ENCODE assay signal across 25 cellular contexts in genomic region chr19:13137290-13137794, GRCh38. TPM values are rescaled to one million over a fixed set of nuclear protein-coding genes. Genes with fewer than 3 reads are reported as not detected.
DNase-seq lines count a peak whose midpoint lies in the region; ATAC-seq, FAIRE-seq and TF ChIP-seq lines count a peak whose summit lies in the region.
"Had no signal": no experiment of that assay in that cellular context is flagged by ENCODE, and none has a peak within 500 bp of the region (broad histone marks: within the 10 kb centered on the region; RNA-seq: fewer than 3 reads in every experiment).

No MANE protein-coding gene starts in this region.

- H3K4me1 ChIP-seq in HepG2 (ENCODE audit: insufficient read depth, low read length) = no peaks in the 10 kb centered on the region
- H3K4me1 ChIP-seq in right lobe of liver = no peaks in the 10 kb centered on the region
- peaks cover 7% of the 10 kb centered on the region for H3K4me1 ChIP-seq in astrocyte (ENCODE audit: insufficient read depth, low read length)
- no peaks in the 10 kb centered on the region for H3K4me1 ChIP-seq in BE2C

- H3K27ac ChIP-seq in HepG2 (ENCODE audit: extremely low read length, insufficient read depth, low read length) = no peak overlapping the region
- H3K27ac ChIP-seq in right lobe of liver = no peak overlapping the region
- no peak overlapping the region for H3K27ac ChIP-seq in astrocyte (ENCODE audit: low read depth, low read length)
- H3K27ac ChIP-seq: A549, C4-2B, GM23248 had no signal

- no peak for DNase-seq in HepG2 (ENCODE audit: low spot score)
- DNase-seq in right lobe of liver = no peak
- no peak for DNase-seq in astrocyte (ENCODE audit: low read depth)
- no peak for DNase-seq in nephron progenitor cell
- DNase-seq in activated effector memory CD4-positive, alpha-beta T cell treated with Interleukin-2 at 50 U/mL for 16 hours = no peak
- DNase-seq in cerebellar cortex (ENCODE audit: low spot score) = no peak
- DNase-seq in BE2C = no peak
- DNase-seq: 8988T; ACHN; AML-193; CD4-positive, CD25-positive, alpha-beta regulatory T cell; CD8-positive, alpha-beta T cell; DMS 273 treated with DMSO at 0.1 percent for 48 hours; DMS79; EL; GDM1; GM23248; H7; HCEC 1CT had no signal

- H3K9me3 Mint-ChIP-seq in astrocyte (ENCODE audit: unreplicated experiment) (no peaks in the 10 kb centered on the region), nephron progenitor cell (no peaks in the 10 kb centered on the region)
- H3K9me3 Mint-ChIP-seq: CD4-positive, CD25-positive, alpha-beta regulatory T cell; CD8-positive, alpha-beta T cell had no signal

- H3K27me3 Mint-ChIP-seq in astrocyte (ENCODE audit: low read depth, unreplicated experiment) (no peaks in the 10 kb centered on the region), nephron progenitor cell (ENCODE audit: low read depth, poor library complexity) (no peaks in the 10 kb centered on the region)
- H3K27me3 Mint-ChIP-seq: CD4-positive, CD25-positive, alpha-beta regulatory T cell had no signal

- TF ChIP-seq EP300 in HepG2 (IDR thresholded peaks at IDR 0.05; ENCODE audit: low read depth in 2 of 2, low read length in 2 of 2) (no peak), HepG2 (CRISPR knock-in tag; IDR thresholded peaks at IDR 0.05; ENCODE audit: borderline replicate concordance) (no peak)

- H3K36me3 Mint-ChIP-seq in astrocyte (ENCODE audit: low read depth, unreplicated experiment) (peaks cover 20% of the 10 kb centered on the region), nephron progenitor cell (ENCODE audit: low read depth) (peaks cover 39% of the 10 kb centered on the region)

- no peak for TF ChIP-seq POLR2A in HepG2 (IDR thresholded peaks at IDR 0.05; ENCODE audit: insufficient read depth in 1 of 2, low read depth in 2 of 2, low read length in 2 of 2)
- TF ChIP-seq POLR2A in right lobe of liver (IDR thresholded peaks at IDR 0.05) = no peak

- no TSS peak for BruUV-seq in HepG2 (replicated peaks; lab: Mats Ljungman, UMichigan)

- H4K20me1 ChIP-seq in HepG2 (ENCODE audit: insufficient read depth, low read length) = no peaks in the 10 kb centered on the region
- peaks cover 55% of the 10 kb centered on the region for H4K20me1 ChIP-seq in astrocyte (ENCODE audit: insufficient read depth, low read length)

- H3K79me2 ChIP-seq in HepG2 (ENCODE audit: insufficient read depth, low read length) (peaks cover 15% of the 10 kb centered on the region), astrocyte (ENCODE audit: insufficient read depth, low read length) (peaks cover 57% of the 10 kb centered on the region)

- H3K4me3 Mint-ChIP-seq in astrocyte (ENCODE audit: unreplicated experiment) (peak overlapping the region; percentile 17), nephron progenitor cell (no peak overlapping the region)
- H3K4me3 Mint-ChIP-seq: CD4-positive, CD25-positive, alpha-beta regulatory T cell; CD8-positive, alpha-beta T cell had no signal

- H3K27ac Mint-ChIP-seq in astrocyte (ENCODE audit: unreplicated experiment) (peak overlapping the region; percentile 51), nephron progenitor cell (peak overlapping the region; percentile 68)
- H3K27ac Mint-ChIP-seq: CD4-positive, CD25-positive, alpha-beta regulatory T cell; CD8-positive, alpha-beta T cell had no signal

- ATAC-seq in HepG2 (no peak), right lobe of liver (no peak)
- ATAC-seq: A549; CD8-positive, alpha-beta T cell; GM12878 had no signal

- H3K9ac ChIP-seq in HepG2 (ENCODE audit: insufficient read depth, low read depth, low read length) (no peak overlapping the region), astrocyte (ENCODE audit: low read length) (no peak overlapping the region)
- H3K9ac ChIP-seq: GM23248 had no signal

- POLR2A ChIA-PET in HepG2 (lab: Yijun Ruan, JAX) = no interaction called here

- H3K4me2 ChIP-seq in HepG2 (ENCODE audit: low read depth, low read length) = no peak overlapping the region
- no peak overlapping the region for H3K4me2 ChIP-seq in astrocyte (ENCODE audit: low read length)
- H3K4me2 ChIP-seq: A549 had no signal

- peaks cover 11% of the 10 kb centered on the region for H3K4me1 Mint-ChIP-seq in astrocyte (ENCODE audit: low read depth, unreplicated experiment)
- peaks cover 11% of the 10 kb centered on the region for H3K4me1 Mint-ChIP-seq in nephron progenitor cell

- CTCF ChIA-PET in HepG2 (lab: Yijun Ruan, JAX; ENCODE audit: low intra/inter-chr PET ratio, low total read pairs) = no interaction called here

- TF ChIP-seq CTCF in HepG2 (CRISPR knock-in tag; IDR thresholded peaks at IDR 0.05) (no peak), right lobe of liver (IDR thresholded peaks at IDR 0.05) (no peak), astrocyte (IDR thresholded peaks at IDR 0.05; ENCODE audit: insufficient read depth, low read depth, low read length) (no peak), nephron progenitor cell (IDR thresholded peaks at IDR 0.05) (no peak), BE2C (IDR thresholded peaks at IDR 0.05; ENCODE audit: low read depth, low read length) (no peak)

- no peak for FAIRE-seq in HepG2 (lab: Jason Lieb, UNC)
- no peak for FAIRE-seq in astrocyte (lab: Jason Lieb, UNC)
- FAIRE-seq: A549, D721Med, GM12878, GM19239, H1 had no signal

- H3K36me3 ChIP-seq in HepG2 (replicated peaks in 1 of 2; ENCODE audit: control insufficient read depth in 1 of 2, insufficient read depth in 2 of 2, low read length in 2 of 2) (peaks cover 26 to 60% of the 10 kb centered on the region in 2 experiments; a peak in 4 of 5 replicates), right lobe of liver (peaks cover 0 to 22% (median 5%) of the 10 kb centered on the region in 4 donors), astrocyte (ENCODE audit: insufficient read depth, low read length) (peaks cover 6% of the 10 kb centered on the region), BE2C (peaks cover 49% of the 10 kb centered on the region)

- intact Hi-C loops in HepG2 (cut with micrococcal nuclease; ENCODE audit: unreplicated experiment) = no loop called here
- intact Hi-C loops in right lobe of liver (cut with DNase I) = no loop called here

- no peak overlapping the region for H3K4me3 ChIP-seq in HepG2 (replicated peaks in 1 of 3; ENCODE audit: insufficient read depth in 1 of 3, low read depth in 2 of 3, low read length in 3 of 3)
- H3K4me3 ChIP-seq in right lobe of liver = no peak overlapping the region
- H3K4me3 ChIP-seq in astrocyte (ENCODE audit: insufficient read depth, low read depth, low read length) = no peak overlapping the region
- no peak overlapping the region for H3K4me3 ChIP-seq in BE2C (ENCODE audit: low read depth, low read length)
- H3K4me3 ChIP-seq: A549, GM12878, GM23248 had no signal

- H3K27me3 ChIP-seq in HepG2 (ENCODE audit: control insufficient read depth in 1 of 2, insufficient read depth in 2 of 2, low read length in 2 of 2) (no peaks in the 10 kb centered on the region), right lobe of liver (no peaks in the 10 kb centered on the region), astrocyte (ENCODE audit: insufficient read depth, low read length) (no peaks in the 10 kb centered on the region), BE2C (no peaks in the 10 kb centered on the region)

- in situ Hi-C loops in HepG2 (cut with HindIII; ENCODE audit: extremely low pct_ligation_motif_present, low pct_unique_long_range_greater_than_20kb) = no loop called here

- 98% methylated on average over 21 of the region's 28 CpGs for WGBS in HepG2 (ENCODE audit: low lambda C conversion rate)
- WGBS in right lobe of liver (ENCODE audit: insufficient coverage, low coverage, low lambda C conversion rate, missing lambda C conversion rate) = 40% methylated on average over 1 of the region's 28 CpGs

- no peak for TF ChIP-seq RAD21 in HepG2 (CRISPR knock-in tag; IDR thresholded peaks at IDR 0.05)

- H3K9me3 ChIP-seq in HepG2 (ENCODE audit: low read length) = no peaks in the 10 kb centered on the region
- H3K9me3 ChIP-seq in right lobe of liver = no peaks in the 10 kb centered on the region
- no peaks in the 10 kb centered on the region for H3K9me3 ChIP-seq in astrocyte (ENCODE audit: insufficient read depth, low read depth, low read length)
- H3K9me3 ChIP-seq in BE2C = no peaks in the 10 kb centered on the region; the same call in 1 of the 2 replicates
- H3K9me3 ChIP-seq: A549 had no signal

- H2AFZ ChIP-seq in HepG2 (ENCODE audit: low read length) (no peak overlapping the region), astrocyte (ENCODE audit: low read depth, low read length) (no peak overlapping the region)
- H2AFZ ChIP-seq: GM23248 had no signal

RNA-seq across cellular contexts. Expression of gene STX10, which starts 12.8 kb away (rescaled TPM):
- total RNA-seq in HepG2 (2016; rRNA removed; fragmentation: Illumina TruSeq; extraction: Trizol) (36.8 and 47.9 TPM in 2 replicates), right lobe of liver (10 to 100 TPM; 18.2 to 41.5 (median 23.4) TPM), astrocyte (39.7 and 39.8 TPM in 2 replicates)
- 56.0 and 67.5 TPM in 2 replicates for total RNA-seq in HepG2 (2016; cell fraction: cytosol; rRNA removed; fragmentation: Illumina TruSeq; extraction: Trizol; ENCODE audit: low read depth)
- 33.4 and 50.3 TPM in 2 replicates for total RNA-seq in HepG2 (2016; cell fraction: insoluble cytoplasmic fraction; rRNA removed; fragmentation: Illumina TruSeq; extraction: Trizol)
- 78.5 and 90.1 TPM in 2 replicates for total RNA-seq in HepG2 (2016; cell fraction: membrane; rRNA removed; fragmentation: Illumina TruSeq; extraction: Trizol)
- 27.2 and 35.2 TPM in 2 replicates for total RNA-seq in HepG2 (2016; cell fraction: nucleus; rRNA removed; fragmentation: Illumina TruSeq; extraction: Trizol)
- polyA plus RNA-seq in HepG2 (2011; rRNA removed) = 66.4 and 85.5 TPM in 2 replicates
- 58.0 and 78.9 TPM in 2 replicates for polyA plus RNA-seq in HepG2 (2011; cell fraction: cytosol; rRNA removed)
- polyA plus RNA-seq in HepG2 (2011; cell fraction: nucleus; rRNA removed) = 198 and 219 TPM in 2 replicates
- polyA plus RNA-seq in HepG2 (2012) = 28.8 and 43.3 TPM in 2 replicates
- polyA plus RNA-seq in HepG2 (2016; cell fraction: cytosol; fragmentation: Illumina TruSeq; extraction: Trizol; ENCODE audit: low read depth) = 79.7 and 89.7 TPM in 2 replicates
- 39.4 and 44.9 TPM in 2 replicates for polyA plus RNA-seq in HepG2 (2016; cell fraction: insoluble cytoplasmic fraction; fragmentation: Illumina TruSeq; extraction: Trizol; ENCODE audit: low read depth)
- polyA plus RNA-seq in HepG2 (2016; cell fraction: membrane; fragmentation: Illumina TruSeq; extraction: Trizol; ENCODE audit: low read depth) = 85.7 and 88.6 TPM in 2 replicates
- 76.5 and 85.3 TPM in 2 replicates for polyA plus RNA-seq in HepG2 (2016; cell fraction: nucleus; fragmentation: Illumina TruSeq; extraction: Trizol; ENCODE audit: insufficient read depth, low read depth)
- polyA minus RNA-seq in HepG2 (2011; rRNA and poly(A)+ RNA removed; ENCODE audit: low replicate concordance) = 37.6 and 153 TPM in 2 replicates
- 11.9 and 14.2 TPM in 2 replicates for polyA minus RNA-seq in HepG2 (2011; cell fraction: cytosol; rRNA and poly(A)+ RNA removed)
- polyA minus RNA-seq in HepG2 (2011; cell fraction: nucleus; rRNA and poly(A)+ RNA removed) = 10.3 and 12.1 TPM in 2 replicates
- polyA plus RNA-seq in BE2C (2012; ENCODE audit: insufficient read depth, insufficient read length, low read depth) = 274 TPM

RNA-seq across cellular contexts. Expression of gene IER2, which starts 12.9 kb away (rescaled TPM):
- total RNA-seq in HepG2 (2016; rRNA removed; fragmentation: Illumina TruSeq; extraction: Trizol) = 10.0 and 14.3 TPM in 2 replicates
- 5.0 and 5.9 TPM in 2 replicates for total RNA-seq in HepG2 (2016; cell fraction: cytosol; rRNA removed; fragmentation: Illumina TruSeq; extraction: Trizol; ENCODE audit: low read depth)
- total RNA-seq in HepG2 (2016; cell fraction: insoluble cytoplasmic fraction; rRNA removed; fragmentation: Illumina TruSeq; extraction: Trizol) = 8.1 and 16.1 TPM in 2 replicates
- total RNA-seq in HepG2 (2016; cell fraction: membrane; rRNA removed; fragmentation: Illumina TruSeq; extraction: Trizol) = 10.0 and 11.1 TPM in 2 replicates
- 12.6 and 13.6 TPM in 2 replicates for total RNA-seq in HepG2 (2016; cell fraction: nucleus; rRNA removed; fragmentation: Illumina TruSeq; extraction: Trizol)
- 10.1 and 12.9 TPM in 2 replicates for polyA plus RNA-seq in HepG2 (2011; rRNA removed)
- 14.4 and 15.3 TPM in 2 replicates for polyA plus RNA-seq in HepG2 (2011; cell fraction: cytosol; rRNA removed)
- 84.6 and 97.2 TPM in 2 replicates for polyA plus RNA-seq in HepG2 (2011; cell fraction: nucleus; rRNA removed)
- polyA plus RNA-seq in HepG2 (2012) = 20.1 and 25.8 TPM in 2 replicates
- polyA plus RNA-seq in HepG2 (2016; cell fraction: cytosol; fragmentation: Illumina TruSeq; extraction: Trizol; ENCODE audit: low read depth) = 5.5 and 5.8 TPM in 2 replicates
- 17.5 and 22.6 TPM in 2 replicates for polyA plus RNA-seq in HepG2 (2016; cell fraction: insoluble cytoplasmic fraction; fragmentation: Illumina TruSeq; extraction: Trizol; ENCODE audit: low read depth)
- polyA plus RNA-seq in HepG2 (2016; cell fraction: membrane; fragmentation: Illumina TruSeq; extraction: Trizol; ENCODE audit: low read depth) = 9.7 and 9.8 TPM in 2 replicates
- 39.1 and 40.8 TPM in 2 replicates for polyA plus RNA-seq in HepG2 (2016; cell fraction: nucleus; fragmentation: Illumina TruSeq; extraction: Trizol; ENCODE audit: insufficient read depth, low read depth)
- 8.1 and 9.7 TPM in 2 replicates for polyA minus RNA-seq in HepG2 (2011; rRNA and poly(A)+ RNA removed; ENCODE audit: low replicate concordance)
- polyA minus RNA-seq in HepG2 (2011; cell fraction: cytosol; rRNA and poly(A)+ RNA removed) = 7.0 and 7.3 TPM in 2 replicates
- 9.7 and 9.9 TPM in 2 replicates for polyA minus RNA-seq in HepG2 (2011; cell fraction: nucleus; rRNA and poly(A)+ RNA removed)
- total RNA-seq in right lobe of liver = 10 to 100 TPM; 19.1 to 86.6 (median 23.8) TPM
- total RNA-seq in astrocyte = 58.7 and 71.3 TPM in 2 replicates
- polyA plus RNA-seq in BE2C (2012; ENCODE audit: insufficient read depth, insufficient read length, low read depth) = 291 TPM

RNA-seq across cellular contexts. Expression of gene NACC1, which starts 19.3 kb away (rescaled TPM):
- total RNA-seq in HepG2 (2016; rRNA removed; fragmentation: Illumina TruSeq; extraction: Trizol) (31.8 and 46.7 TPM in 2 replicates), right lobe of liver (10 to 100 TPM; 19.2 to 30.3 (median 26.4) TPM), astrocyte (96.4 and 104 TPM in 2 replicates)
- total RNA-seq in HepG2 (2016; cell fraction: cytosol; rRNA removed; fragmentation: Illumina TruSeq; extraction: Trizol; ENCODE audit: low read depth) = 6.8 and 8.2 TPM in 2 replicates
- total RNA-seq in HepG2 (2016; cell fraction: insoluble cytoplasmic fraction; rRNA removed; fragmentation: Illumina TruSeq; extraction: Trizol) = 29.7 and 42.3 TPM in 2 replicates
- 37.1 and 38.6 TPM in 2 replicates for total RNA-seq in HepG2 (2016; cell fraction: membrane; rRNA removed; fragmentation: Illumina TruSeq; extraction: Trizol)
- total RNA-seq in HepG2 (2016; cell fraction: nucleus; rRNA removed; fragmentation: Illumina TruSeq; extraction: Trizol) = 21.0 and 21.3 TPM in 2 replicates
- 42.3 and 55.2 TPM in 2 replicates for polyA plus RNA-seq in HepG2 (2011; rRNA removed)
- 33.3 and 62.6 TPM in 2 replicates for polyA plus RNA-seq in HepG2 (2011; cell fraction: cytosol; rRNA removed)
- polyA plus RNA-seq in HepG2 (2011; cell fraction: nucleus; rRNA removed) = 93.5 and 114 TPM in 2 replicates
- 13.2 and 18.2 TPM in 2 replicates for polyA plus RNA-seq in HepG2 (2012)
- 6.3 and 6.7 TPM in 2 replicates for polyA plus RNA-seq in HepG2 (2016; cell fraction: cytosol; fragmentation: Illumina TruSeq; extraction: Trizol; ENCODE audit: low read depth)
- 35.6 and 46.3 TPM in 2 replicates for polyA plus RNA-seq in HepG2 (2016; cell fraction: insoluble cytoplasmic fraction; fragmentation: Illumina TruSeq; extraction: Trizol; ENCODE audit: low read depth)
- 28.2 and 28.5 TPM in 2 replicates for polyA plus RNA-seq in HepG2 (2016; cell fraction: membrane; fragmentation: Illumina TruSeq; extraction: Trizol; ENCODE audit: low read depth)
- polyA plus RNA-seq in HepG2 (2016; cell fraction: nucleus; fragmentation: Illumina TruSeq; extraction: Trizol; ENCODE audit: insufficient read depth, low read depth) = 37.4 and 39.4 TPM in 2 replicates
- 91.1 and 200 TPM in 2 replicates for polyA minus RNA-seq in HepG2 (2011; rRNA and poly(A)+ RNA removed; ENCODE audit: low replicate concordance)
- polyA minus RNA-seq in HepG2 (2011; cell fraction: cytosol; rRNA and poly(A)+ RNA removed) = 45.0 and 58.7 TPM in 2 replicates
- 12.7 and 13.6 TPM in 2 replicates for polyA minus RNA-seq in HepG2 (2011; cell fraction: nucleus; rRNA and poly(A)+ RNA removed)
- 97.8 TPM for polyA plus RNA-seq in BE2C (2012; ENCODE audit: insufficient read depth, insufficient read length, low read depth)

RNA-seq across cellular contexts. Expression of gene TRMT1, which starts 20.8 kb away (rescaled TPM):
- 27.9 and 44.1 TPM in 2 replicates for total RNA-seq in HepG2 (2016; rRNA removed; fragmentation: Illumina TruSeq; extraction: Trizol)
- total RNA-seq in HepG2 (2016; cell fraction: cytosol; rRNA removed; fragmentation: Illumina TruSeq; extraction: Trizol; ENCODE audit: low read depth) = 9.6 and 11.8 TPM in 2 replicates
- 23.9 and 45.4 TPM in 2 replicates for total RNA-seq in HepG2 (2016; cell fraction: insoluble cytoplasmic fraction; rRNA removed; fragmentation: Illumina TruSeq; extraction: Trizol)
- 14.3 and 15.5 TPM in 2 replicates for total RNA-seq in HepG2 (2016; cell fraction: membrane; rRNA removed; fragmentation: Illumina TruSeq; extraction: Trizol)
- total RNA-seq in HepG2 (2016; cell fraction: nucleus; rRNA removed; fragmentation: Illumina TruSeq; extraction: Trizol) = 55.3 and 60.2 TPM in 2 replicates
- 35.5 and 42.9 TPM in 2 replicates for polyA plus RNA-seq in HepG2 (2011; rRNA removed)
- 16.0 and 24.0 TPM in 2 replicates for polyA plus RNA-seq in HepG2 (2011; cell fraction: cytosol; rRNA removed)
- 421 and 529 TPM in 2 replicates for polyA plus RNA-seq in HepG2 (2011; cell fraction: nucleus; rRNA removed)
- polyA plus RNA-seq in HepG2 (2012) = 22.9 and 29.0 TPM in 2 replicates
- polyA plus RNA-seq in HepG2 (2016; cell fraction: cytosol; fragmentation: Illumina TruSeq; extraction: Trizol; ENCODE audit: low read depth) = 9.7 and 9.9 TPM in 2 replicates
- polyA plus RNA-seq in HepG2 (2016; cell fraction: insoluble cytoplasmic fraction; fragmentation: Illumina TruSeq; extraction: Trizol; ENCODE audit: low read depth) = 24.6 and 27.1 TPM in 2 replicates
- 10.7 and 11.5 TPM in 2 replicates for polyA plus RNA-seq in HepG2 (2016; cell fraction: membrane; fragmentation: Illumina TruSeq; extraction: Trizol; ENCODE audit: low read depth)
- 144 and 171 TPM in 2 replicates for polyA plus RNA-seq in HepG2 (2016; cell fraction: nucleus; fragmentation: Illumina TruSeq; extraction: Trizol; ENCODE audit: insufficient read depth, low read depth)
- polyA minus RNA-seq in HepG2 (2011; rRNA and poly(A)+ RNA removed; ENCODE audit: low replicate concordance) = 61.2 and 61.3 TPM in 2 replicates
- 12.5 and 24.5 TPM in 2 replicates for polyA minus RNA-seq in HepG2 (2011; cell fraction: cytosol; rRNA and poly(A)+ RNA removed)
- polyA minus RNA-seq in HepG2 (2011; cell fraction: nucleus; rRNA and poly(A)+ RNA removed) = 44.6 and 48.9 TPM in 2 replicates
- total RNA-seq in right lobe of liver = 10 to 100 TPM; 15.0 to 20.5 (median 17.2) TPM
- 43.0 and 43.3 TPM in 2 replicates for total RNA-seq in astrocyte
- polyA plus RNA-seq in BE2C (2012; ENCODE audit: insufficient read depth, insufficient read length, low read depth) = 98.5 TPM

RNA-seq across cellular contexts. Expression of gene LYL1, which starts 34.7 kb away (rescaled TPM):
- total RNA-seq in HepG2 (2016; rRNA removed; fragmentation: Illumina TruSeq; extraction: Trizol) (0.69 and 0.75 TPM in 2 replicates), right lobe of liver (1 to 10 TPM; 1.1 to 3.7 (median 2.3) TPM), astrocyte (0.27 TPM in 1 of 2 replicates, not detected in the other)
- 0.79 and 0.91 TPM in 2 replicates for total RNA-seq in HepG2 (2016; cell fraction: cytosol; rRNA removed; fragmentation: Illumina TruSeq; extraction: Trizol; ENCODE audit: low read depth)
- total RNA-seq in HepG2 (2016; cell fraction: insoluble cytoplasmic fraction; rRNA removed; fragmentation: Illumina TruSeq; extraction: Trizol) = 0.40 and 0.97 TPM in 2 replicates
- 0.74 and 0.90 TPM in 2 replicates for total RNA-seq in HepG2 (2016; cell fraction: membrane; rRNA removed; fragmentation: Illumina TruSeq; extraction: Trizol)
- 0.31 and 0.75 TPM in 2 replicates for total RNA-seq in HepG2 (2016; cell fraction: nucleus; rRNA removed; fragmentation: Illumina TruSeq; extraction: Trizol)
- 0.72 and 0.92 TPM in 2 replicates for polyA plus RNA-seq in HepG2 (2011; rRNA removed)
- 0.71 and 1.6 TPM in 2 replicates for polyA plus RNA-seq in HepG2 (2011; cell fraction: cytosol; rRNA removed)
- polyA plus RNA-seq in HepG2 (2011; cell fraction: nucleus; rRNA removed) = 2.0 and 2.6 TPM in 2 replicates
- 0.31 and 0.32 TPM in 2 replicates for polyA plus RNA-seq in HepG2 (2012)
- 0.57 and 0.66 TPM in 2 replicates for polyA plus RNA-seq in HepG2 (2016; cell fraction: cytosol; fragmentation: Illumina TruSeq; extraction: Trizol; ENCODE audit: low read depth)
- polyA plus RNA-seq in HepG2 (2016; cell fraction: insoluble cytoplasmic fraction; fragmentation: Illumina TruSeq; extraction: Trizol; ENCODE audit: low read depth) = 0.51 and 0.59 TPM in 2 replicates
- polyA plus RNA-seq in HepG2 (2016; cell fraction: membrane; fragmentation: Illumina TruSeq; extraction: Trizol; ENCODE audit: low read depth) = 0.76 and 0.86 TPM in 2 replicates
- 0.93 and 1.5 TPM in 2 replicates for polyA plus RNA-seq in HepG2 (2016; cell fraction: nucleus; fragmentation: Illumina TruSeq; extraction: Trizol; ENCODE audit: insufficient read depth, low read depth)
- polyA minus RNA-seq in HepG2 (2011; rRNA and poly(A)+ RNA removed; ENCODE audit: low replicate concordance) = 0.09 and 1.9 TPM in 2 replicates
- polyA minus RNA-seq in HepG2 (2011; cell fraction: cytosol; rRNA and poly(A)+ RNA removed) = 0.49 and 0.70 TPM in 2 replicates
- polyA minus RNA-seq in HepG2 (2011; cell fraction: nucleus; rRNA and poly(A)+ RNA removed) = 0.64 and 1.1 TPM in 2 replicates
- polyA plus RNA-seq in BE2C (2012; ENCODE audit: insufficient read depth, insufficient read length, low read depth) = 75.7 TPM
- total RNA-seq: GM23248 had no signal
